ENCODE assay signal across 26 cellular contexts in the genomic region with DNA sequence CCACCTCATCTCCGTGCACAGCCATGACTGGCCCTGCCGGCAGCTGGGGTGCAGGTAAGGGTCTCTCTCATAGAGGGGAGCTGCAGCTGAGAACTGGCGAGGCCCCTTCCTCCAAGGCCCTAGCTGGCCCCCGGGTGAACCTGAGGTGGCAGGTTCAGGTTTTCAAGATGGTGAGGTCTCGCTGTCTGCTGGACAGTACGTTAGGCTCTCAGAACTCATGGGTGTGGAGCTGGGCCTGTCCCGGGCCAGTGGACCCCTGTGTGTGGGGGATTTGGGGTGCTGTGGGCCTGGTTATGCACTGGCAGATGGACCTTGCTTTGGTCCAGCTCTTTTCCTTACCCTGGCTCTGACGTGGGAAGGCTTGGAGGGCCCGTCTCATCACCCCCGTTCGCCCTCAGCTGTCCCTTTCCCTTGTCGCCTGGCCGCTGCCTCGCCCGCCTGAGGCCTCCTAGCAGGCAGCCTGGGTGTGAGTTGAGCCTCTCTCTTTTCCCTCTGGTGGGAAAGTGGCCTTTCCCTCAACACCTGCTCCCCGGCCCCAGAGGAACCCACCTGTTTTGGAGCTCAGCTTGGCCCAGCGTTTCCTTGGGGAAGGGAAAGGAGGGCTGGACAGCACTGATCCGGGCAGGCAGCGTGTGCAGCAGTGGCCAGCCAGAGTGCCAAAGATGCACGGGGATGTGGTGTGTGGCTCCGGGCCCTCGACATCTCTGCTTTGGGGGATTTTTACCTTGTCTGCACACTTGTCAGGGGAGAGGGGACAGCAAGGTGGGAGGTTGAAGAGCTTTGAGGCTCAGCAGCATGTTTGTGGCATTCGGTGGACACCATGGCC. TPM values are rescaled to one million over a fixed set of nuclear protein-coding genes. Genes with fewer than 3 reads are reported as not detected.
DNase-seq lines count a peak whose midpoint lies in the region; ATAC-seq and TF ChIP-seq lines count a peak whose summit lies in the region.
"Had no signal": no experiment of that assay in that cellular context is flagged by ENCODE, and none has a peak within 500 bp of the region (broad histone marks: within the 10 kb centered on the region; RNA-seq: fewer than 3 reads in every experiment).

No MANE protein-coding gene starts in this region.

- H4K20me1 ChIP-seq in osteoblast (ENCODE audit: insufficient read depth, low read length), result no peaks in the 10 kb centered on the region

- H3K4me3 Mint-ChIP-seq in activated naive CD8-positive, alpha-beta T cell treated with anti-CD3 and anti-CD28 coated beads for 36 hours, result no peak overlapping the region
- H3K4me3 Mint-ChIP-seq in endodermal cell, result no peak overlapping the region
- H3K4me3 Mint-ChIP-seq: CD4-positive, alpha-beta memory T cell had no signal

- no peaks in the 10 kb centered on the region for H3K79me2 ChIP-seq in osteoblast (ENCODE audit: insufficient read depth, low read length)

- H3K4me1 ChIP-seq in endodermal cell (ENCODE audit: control insufficient read depth, insufficient read depth, low read length) (no peaks in the 10 kb centered on the region), osteoblast (ENCODE audit: insufficient read depth, low read length) (no peaks in the 10 kb centered on the region)

- ATAC-seq in stimulated activated naive CD8-positive, alpha-beta T cell treated with anti-CD3 and anti-CD28 coated beads, Interleukin-15, Interleukin-2, amounts not matched to agents 100 U/mL and 50 U/mL, for 24 hours, result no peak

- H3K4me1 Mint-ChIP-seq in activated naive CD8-positive, alpha-beta T cell treated with anti-CD3 and anti-CD28 coated beads for 36 hours, result no peaks in the 10 kb centered on the region
- peaks cover 1% of the 10 kb centered on the region for H3K4me1 Mint-ChIP-seq in endodermal cell

- WGBS in endodermal cell (ENCODE audit: insufficient coverage in 1 of 2, insufficient read length in 1 of 2), 2 experiments, result 92 to 95% methylated on average over 11 to 23 of the region's 23 CpGs

- intact Hi-C loops in head of caudate nucleus (cut with DNase I), result no loop called here

- DNase-seq in activated naive CD8-positive, alpha-beta T cell treated with anti-CD3 and anti-CD28 coated beads for 36 hours, result no peak
- DNase-seq in endodermal cell, result no peak
- peak; percentile 76 for DNase-seq in osteoblast (ENCODE audit: insufficient read length, low spot score, missing footprints)
- DNase-seq in H4 (ENCODE audit: low spot score), result no peak
- no peak for DNase-seq in head of caudate nucleus
- DNase-seq in activated CD4-positive, alpha-beta T cell treated with anti-CD3 and anti-CD28 coated beads, Interleukin-2, amount 50 U/mL, for 4 hours, result no peak
- no peak for DNase-seq in stimulated activated naive CD8-positive, alpha-beta T cell treated with anti-CD3 and anti-CD28 coated beads, Interleukin-15, Interleukin-2, amounts not matched to agents 100 U/mL and 50 U/mL, for 24 hours
- DNase-seq: C1 segment of cervical spinal cord; CD4-positive, alpha-beta memory T cell; DMS153; DND-41; GM23248; HCEC 1CT; Karpas-422; NCI-H1092; NCI-H1436; NCI-H187; NCI-H2081 treated with DMSO at 0.1 percent for 48 hours; NCI-H2171; NCI-H226; NCI-H510A; NCI-H69; SIG-M5 had no signal

- H3K9me3 Mint-ChIP-seq in activated naive CD8-positive, alpha-beta T cell treated with anti-CD3 and anti-CD28 coated beads for 36 hours, result no peaks in the 10 kb centered on the region
- H3K9me3 Mint-ChIP-seq in endodermal cell, result peaks cover 22% of the 10 kb centered on the region
- H3K9me3 Mint-ChIP-seq: CD4-positive, alpha-beta memory T cell had no signal

- H3K36me3 ChIP-seq in endodermal cell (ENCODE audit: control insufficient read depth, insufficient read depth, low read length), result peaks cover 30% of the 10 kb centered on the region
- peaks cover 25% of the 10 kb centered on the region for H3K36me3 ChIP-seq in osteoblast (ENCODE audit: insufficient read depth, low read length)

- H3K27ac ChIP-seq in endodermal cell (ENCODE audit: low read depth, low read length), result no peak overlapping the region
- H3K27ac ChIP-seq in osteoblast (ENCODE audit: low read depth, low read length), result no peak overlapping the region
- H3K27ac ChIP-seq: GM23248, SK-N-MC had no signal

- H3K4me3 ChIP-seq in endodermal cell (ENCODE audit: low read length) (no peak overlapping the region), osteoblast (ENCODE audit: insufficient read depth, low read length) (no peak overlapping the region)
- H3K4me3 ChIP-seq: GM23248, SK-N-MC had no signal

- no peak overlapping the region for H2AFZ ChIP-seq in osteoblast (ENCODE audit: low read length)
- H2AFZ ChIP-seq: GM23248 had no signal

- no peak overlapping the region for H3K4me2 ChIP-seq in osteoblast (ENCODE audit: insufficient read depth, low read length)

- peak overlapping the region; percentile 6 for H3K27ac Mint-ChIP-seq in activated naive CD8-positive, alpha-beta T cell treated with anti-CD3 and anti-CD28 coated beads for 36 hours
- H3K27ac Mint-ChIP-seq in endodermal cell, result peak overlapping the region; percentile 7

- no peaks in the 10 kb centered on the region for H3K27me3 ChIP-seq in endodermal cell (ENCODE audit: control insufficient read depth, insufficient read depth, low read length, poor library complexity, severe bottlenecking)
- peaks cover 4% of the 10 kb centered on the region for H3K27me3 ChIP-seq in osteoblast (ENCODE audit: insufficient read depth, low read length)

- peaks cover 23% of the 10 kb centered on the region for H3K9me3 ChIP-seq in endodermal cell (ENCODE audit: control insufficient read depth, low read length)
- H3K9me3 ChIP-seq in osteoblast (ENCODE audit: low read depth, low read length), result no peaks in the 10 kb centered on the region

- no peaks in the 10 kb centered on the region for H3K27me3 Mint-ChIP-seq in activated naive CD8-positive, alpha-beta T cell treated with anti-CD3 and anti-CD28 coated beads for 36 hours
- no peaks in the 10 kb centered on the region for H3K27me3 Mint-ChIP-seq in endodermal cell (ENCODE audit: insufficient read depth)

- no peaks in the 10 kb centered on the region for H3K36me3 Mint-ChIP-seq in activated naive CD8-positive, alpha-beta T cell treated with anti-CD3 and anti-CD28 coated beads for 36 hours
- H3K36me3 Mint-ChIP-seq in endodermal cell (ENCODE audit: low read depth), result peaks cover 30% of the 10 kb centered on the region

- no peak for TF ChIP-seq CTCF in endodermal cell (conservative IDR thresholded peaks at IDR 0.05)
- no peak for TF ChIP-seq CTCF in osteoblast (IDR thresholded peaks at IDR 0.05; ENCODE audit: extremely low read depth, low read depth, low read length)

- no peak overlapping the region for H3K9ac ChIP-seq in endodermal cell (ENCODE audit: extremely low read depth, low read length, poor library complexity, severe bottlenecking)
- H3K9ac ChIP-seq: GM23248 had no signal

RNA-seq across cellular contexts. Expression of gene IL31, which starts 28.3 kb away (rescaled TPM):
- total RNA-seq in activated naive CD8-positive, alpha-beta T cell treated with anti-CD3 and anti-CD28 coated beads for 36 hours, result not detected
- total RNA-seq in endodermal cell (not detected), osteoblast (not detected in 2 replicates)
- polyA plus RNA-seq in endodermal cell (2013, experiment 1 of 2), result not detected
- not detected for polyA plus RNA-seq in endodermal cell (2013, experiment 2 of 2)
- total RNA-seq in H4 (2014; rRNA removed; shearing (Covaris generic)), result not detected in 2 replicates
- total RNA-seq: A673; CD4-positive, alpha-beta memory T cell; GM23248; OCI-LY7 had no signal
- polyA plus RNA-seq: CD4-positive, alpha-beta memory T cell; GM23248 had no signal

RNA-seq across cellular contexts. Expression of gene LRRC43, which starts 37.2 kb away (rescaled TPM):
- total RNA-seq in activated naive CD8-positive, alpha-beta T cell treated with anti-CD3 and anti-CD28 coated beads for 36 hours, result under 1 TPM in 1 of 2 experiments, not detected in 1; 0.23 TPM
- total RNA-seq in endodermal cell (1 to 10 TPM; 1.5 to 2.4 TPM), osteoblast (1.8 and 2.9 TPM in 2 replicates)
- 1.2 TPM for polyA plus RNA-seq in endodermal cell (2013, experiment 1 of 2)
- 0.79 TPM for polyA plus RNA-seq in endodermal cell (2013, experiment 2 of 2)
- not detected in 2 replicates for total RNA-seq in H4 (2014; rRNA removed; shearing (Covaris generic))
- total RNA-seq: A673; CD4-positive, alpha-beta memory T cell; OCI-LY7 had no signal
- polyA plus RNA-seq: CD4-positive, alpha-beta memory T cell had no signal

RNA-seq across cellular contexts. Expression of gene B3GNT4, which starts 57.8 kb away (rescaled TPM):
- 1 to 10 TPM in 1 of 2 experiments, under 1 TPM in 1; 0.92 to 1.6 TPM for total RNA-seq in activated naive CD8-positive, alpha-beta T cell treated with anti-CD3 and anti-CD28 coated beads for 36 hours
- total RNA-seq in endodermal cell (1 to 10 TPM; 1.6 to 1.8 TPM), osteoblast (not detected in 2 replicates)
- 1.4 TPM for polyA plus RNA-seq in endodermal cell (2013, experiment 1 of 2)
- 0.41 TPM for polyA plus RNA-seq in endodermal cell (2013, experiment 2 of 2)
- 0.29 TPM in 1 of 2 replicates, not detected in the other for total RNA-seq in H4 (2014; rRNA removed; shearing (Covaris generic))
- total RNA-seq: OCI-LY7 had no signal
